11 cellular contexts compared by ENCODE assay signal in the genomic region with DNA sequence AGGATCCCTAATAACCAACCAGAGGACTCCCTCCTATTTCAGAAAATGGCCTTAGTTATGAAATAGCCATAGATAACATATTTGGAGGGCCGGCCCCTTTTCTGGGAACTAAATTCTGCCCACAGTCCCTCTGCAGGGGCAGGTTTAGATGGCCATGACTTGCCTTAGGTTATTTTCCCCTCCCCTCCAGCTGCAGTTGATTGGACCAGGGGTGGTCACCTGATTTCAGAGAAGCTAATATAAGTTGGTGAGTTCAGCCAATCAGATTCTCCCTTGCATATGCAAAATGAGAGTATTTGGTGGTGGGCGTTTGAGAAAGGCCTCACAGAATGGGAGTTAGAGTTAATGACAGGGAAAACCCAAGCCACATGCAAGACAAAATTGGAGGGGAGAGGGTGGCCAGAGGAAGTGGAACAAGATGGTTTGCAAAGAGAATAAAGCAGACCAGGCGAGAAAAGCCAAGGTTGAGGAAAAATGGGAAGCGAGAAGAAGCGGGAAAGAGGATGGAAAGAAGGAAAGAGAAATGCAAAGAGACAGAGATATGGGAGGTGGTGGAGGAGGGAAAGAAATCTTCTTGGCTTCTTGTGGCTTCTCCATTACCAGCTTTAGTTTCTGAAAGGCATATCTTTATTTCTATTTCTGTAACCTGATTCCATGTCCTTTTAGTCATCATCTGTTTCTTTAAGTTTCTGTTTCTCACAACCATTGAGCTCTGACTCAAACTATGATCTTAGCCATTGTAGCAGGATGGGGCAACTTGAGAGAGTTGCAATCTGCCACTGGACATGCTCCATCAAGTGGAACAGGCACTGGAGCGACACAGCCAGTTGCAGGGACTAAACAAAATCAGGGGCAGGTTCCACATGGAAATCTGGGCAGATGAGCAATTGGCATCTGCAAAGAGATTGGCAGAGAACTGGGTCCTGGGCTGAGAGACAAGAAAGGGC.
DNase-seq lines count a peak whose midpoint lies in the region; ATAC-seq and TF ChIP-seq lines count a peak whose summit lies in the region.
"Had no signal": no experiment of that assay in that cellular context is flagged by ENCODE, and none has a peak within 500 bp of the region (broad histone marks: within the 10 kb centered on the region; RNA-seq: fewer than 3 reads in every experiment).

No MANE protein-coding gene starts in this region.

- peaks cover 10% of the 10 kb centered on the region for H3K4me1 Mint-ChIP-seq in activated CD8-positive, alpha-beta T cell treated with anti-CD3 and anti-CD28 coated beads for 36 hours (ENCODE audit: low read depth)
- peaks cover 2% of the 10 kb centered on the region for H3K4me1 Mint-ChIP-seq in activated CD8-positive, alpha-beta T cell treated with anti-CD3 and anti-CD28 coated beads, Interleukin-2, amount 10 ng/mL, durations not matched to agents 7 days and 5 days (ENCODE audit: low read depth)
- no peaks in the 10 kb centered on the region for H3K4me1 Mint-ChIP-seq in neural progenitor cell

- H3K79me2 ChIP-seq in neural progenitor cell (ENCODE audit: low read depth), result no peaks in the 10 kb centered on the region

- H3K4me3 Mint-ChIP-seq in activated CD8-positive, alpha-beta T cell treated with anti-CD3 and anti-CD28 coated beads for 36 hours, result no peak overlapping the region
- H3K4me3 Mint-ChIP-seq in activated CD8-positive, alpha-beta T cell treated with anti-CD3 and anti-CD28 coated beads, Interleukin-2, amount 10 ng/mL, durations not matched to agents 7 days and 5 days, result no peak overlapping the region
- peak overlapping the region; percentile 0 for H3K4me3 Mint-ChIP-seq in neural progenitor cell

- peaks cover 2% of the 10 kb centered on the region for H3K27me3 Mint-ChIP-seq in activated CD8-positive, alpha-beta T cell treated with anti-CD3 and anti-CD28 coated beads for 36 hours
- H3K27me3 Mint-ChIP-seq in activated CD8-positive, alpha-beta T cell treated with anti-CD3 and anti-CD28 coated beads, Interleukin-2, amount 10 ng/mL, durations not matched to agents 7 days and 5 days (ENCODE audit: low read depth), result peaks cover 7% of the 10 kb centered on the region
- peaks cover 26% of the 10 kb centered on the region for H3K27me3 Mint-ChIP-seq in neural progenitor cell (ENCODE audit: insufficient read depth, low read depth)

- no peak overlapping the region for H3K27ac ChIP-seq in neural progenitor cell
- H3K27ac ChIP-seq: Peyer's patch, skin epidermis had no signal

- POLR2A ChIA-PET in activated CD8-positive, alpha-beta T cell treated with anti-CD3 and anti-CD28 coated beads for 36 hours (lab: Charles Lee), result no interaction called here
- POLR2A ChIA-PET in activated CD8-positive, alpha-beta T cell treated with anti-CD3 and anti-CD28 coated beads, Interleukin-2, amount 10 ng/mL, durations not matched to agents 7 days and 5 days (lab: Charles Lee), result no interaction called here

- H3K9me3 Mint-ChIP-seq in activated CD8-positive, alpha-beta T cell treated with anti-CD3 and anti-CD28 coated beads for 36 hours, result no peaks in the 10 kb centered on the region
- no peaks in the 10 kb centered on the region for H3K9me3 Mint-ChIP-seq in activated CD8-positive, alpha-beta T cell treated with anti-CD3 and anti-CD28 coated beads, Interleukin-2, amount 10 ng/mL, durations not matched to agents 7 days and 5 days (ENCODE audit: insufficient read depth)
- H3K9me3 Mint-ChIP-seq in neural progenitor cell, result peaks cover 16% of the 10 kb centered on the region

- H3F3A ChIP-seq in neural progenitor cell (ENCODE audit: low read depth), result no peaks in the 10 kb centered on the region

- no peak overlapping the region for H3K4me3 ChIP-seq in neural progenitor cell
- H3K4me3 ChIP-seq: Peyer's patch, skin epidermis had no signal

- intact Hi-C loops in activated CD8-positive, alpha-beta T cell treated with anti-CD3 and anti-CD28 coated beads for 36 hours (cut with micrococcal nuclease), result no loop called here

- H2AFZ ChIP-seq in neural progenitor cell (replicated peaks), result no peak overlapping the region

- no peak for TF ChIP-seq CTCF in activated CD8-positive, alpha-beta T cell treated with anti-CD3 and anti-CD28 coated beads for 36 hours (IDR thresholded peaks at IDR 0.05)
- no peak for TF ChIP-seq CTCF in neural progenitor cell (IDR thresholded peaks at IDR 0.05)

- no peak for DNase-seq in activated CD8-positive, alpha-beta T cell treated with anti-CD3 and anti-CD28 coated beads for 36 hours
- DNase-seq in activated CD8-positive, alpha-beta T cell treated with anti-CD3 and anti-CD28 coated beads, Interleukin-2, amount 10 ng/mL, durations not matched to agents 7 days and 5 days, result no peak
- DNase-seq in OCI-M1 (lab: John Stamatoyannopoulos, UW) (peak; percentile 15), neural progenitor cell (ENCODE audit: low spot score) (no peak), NCI-H345 treated with DMSO at 0.1 percent for 48 hours (lab: John Stamatoyannopoulos, UW; ENCODE audit: unreplicated experiment) (no peak), NCI-H526 treated with DMSO at 0.1 percent for 48 hours (lab: John Stamatoyannopoulos, UW) (no peak)
- DNase-seq: Peyer's patch, substantia nigra had no signal

- no peaks in the 10 kb centered on the region for H3K9me3 ChIP-seq in neural progenitor cell (ENCODE audit: low read depth)
- H3K9me3 ChIP-seq: Peyer's patch had no signal

- H4K20me1 ChIP-seq in neural progenitor cell (ENCODE audit: low read depth), result no peaks in the 10 kb centered on the region

- H3K9ac ChIP-seq in neural progenitor cell, result no peak overlapping the region

- no peak for ATAC-seq in activated CD8-positive, alpha-beta T cell treated with anti-CD3 and anti-CD28 coated beads for 36 hours
- ATAC-seq in activated CD8-positive, alpha-beta T cell treated with anti-CD3 and anti-CD28 coated beads, Interleukin-2, amount 10 ng/mL, durations not matched to agents 7 days and 5 days, result no peak
- ATAC-seq in HG02678 (IDR thresholded peaks at IDR 0.05; ENCODE audit: unreplicated experiment) (peak; percentile 58), GM19397 (IDR thresholded peaks at IDR 0.05; ENCODE audit: unreplicated experiment) (no peak)

- no peak overlapping the region for H3K4me2 ChIP-seq in neural progenitor cell

- H3K36me3 Mint-ChIP-seq in activated CD8-positive, alpha-beta T cell treated with anti-CD3 and anti-CD28 coated beads for 36 hours (ENCODE audit: low read depth), result no peaks in the 10 kb centered on the region
- H3K36me3 Mint-ChIP-seq in activated CD8-positive, alpha-beta T cell treated with anti-CD3 and anti-CD28 coated beads, Interleukin-2, amount 10 ng/mL, durations not matched to agents 7 days and 5 days (ENCODE audit: low read depth), result no peaks in the 10 kb centered on the region
- H3K36me3 Mint-ChIP-seq in neural progenitor cell, result no peaks in the 10 kb centered on the region

- CTCF ChIA-PET in activated CD8-positive, alpha-beta T cell treated with anti-CD3 and anti-CD28 coated beads for 36 hours (lab: Charles Lee), result no interaction called here
- CTCF ChIA-PET in activated CD8-positive, alpha-beta T cell treated with anti-CD3 and anti-CD28 coated beads, Interleukin-2, amount 10 ng/mL, durations not matched to agents 7 days and 5 days (lab: Charles Lee), result no interaction called here

- no peaks in the 10 kb centered on the region for H3K27me3 ChIP-seq in neural progenitor cell
- H3K27me3 ChIP-seq: Peyer's patch had no signal

- H3K4me1 ChIP-seq in neural progenitor cell, result no peaks in the 10 kb centered on the region
- H3K4me1 ChIP-seq: Peyer's patch had no signal

- peak overlapping the region; percentile 26 for H3K27ac Mint-ChIP-seq in activated CD8-positive, alpha-beta T cell treated with anti-CD3 and anti-CD28 coated beads for 36 hours
- H3K27ac Mint-ChIP-seq in activated CD8-positive, alpha-beta T cell treated with anti-CD3 and anti-CD28 coated beads, Interleukin-2, amount 10 ng/mL, durations not matched to agents 7 days and 5 days, result no peak overlapping the region
- no peak overlapping the region for H3K27ac Mint-ChIP-seq in neural progenitor cell

- no peaks in the 10 kb centered on the region for H3K36me3 ChIP-seq in neural progenitor cell
- H3K36me3 ChIP-seq: Peyer's patch had no signal
